Comparison of ENCODE assay signal across 7 cellular contexts in genomic region chr4:30717208-30718020, GRCh38. TPM values are rescaled to one million over a fixed set of nuclear protein-coding genes. Genes with fewer than 3 reads are reported as not detected.
DNase-seq lines count a peak whose midpoint lies in the region; ATAC-seq and TF ChIP-seq lines count a peak whose summit lies in the region.

No MANE protein-coding gene starts in this region.

- no peak for TF ChIP-seq POLR2A in esophagus muscularis mucosa (IDR thresholded peaks at IDR 0.05; ENCODE audit: low read depth)
- no peak for TF ChIP-seq POLR2A in upper lobe of left lung (IDR thresholded peaks at IDR 0.05)

- peak; percentile 34 for ATAC-seq in HG03354 (IDR thresholded peaks at IDR 0.05; ENCODE audit: poor library complexity, severe bottlenecking, unreplicated experiment)
- peak; percentile 43 to 51 for ATAC-seq in upper lobe of left lung (ENCODE audit: low FRiP score in 2 of 2)
- ATAC-seq in HG02610 (IDR thresholded peaks at IDR 0.05; ENCODE audit: unreplicated experiment), result no peak

- H3K4me3 ChIP-seq in esophagus muscularis mucosa, result peak overlapping the region; percentile 66 to 84 (median 74)
- peak overlapping the region; percentile 27 to 58 (median 50) for H3K4me3 ChIP-seq in upper lobe of left lung

- no peak for TF ChIP-seq EP300 in esophagus muscularis mucosa (IDR thresholded peaks at IDR 0.05)
- no peak for TF ChIP-seq EP300 in upper lobe of left lung (IDR thresholded peaks at IDR 0.05)

- TF ChIP-seq CTCF in esophagus muscularis mucosa (IDR thresholded peaks at IDR 0.05), result no peak
- TF ChIP-seq CTCF in upper lobe of left lung (IDR thresholded peaks at IDR 0.05), result no peak

- WGBS in esophagus muscularis mucosa, result 1% methylated on average over 46 of the region's 55 CpGs
- 2% methylated on average over 32 to 55 of the region's 55 CpGs for WGBS in upper lobe of left lung, 2 donors

- H3K9me3 ChIP-seq in esophagus muscularis mucosa (peaks cover 0 to 5% (median 0%) of the 10 kb centered on the region in 4 donors), upper lobe of left lung (no peaks in the 10 kb centered on the region)

- H3K27ac ChIP-seq in esophagus muscularis mucosa (replicated peaks in 1 of 4) (peak overlapping the region; percentile 77 to 91 (median 84)), upper lobe of left lung (peak overlapping the region in 1 of 4 donors; percentile 35)

- peak; percentile 42 for DNase-seq in GDM1 (lab: John Stamatoyannopoulos, UW)
- peak; percentile 69 for DNase-seq in T1000 (lab: John Stamatoyannopoulos, UW)
- DNase-seq in esophagus muscularis mucosa (ENCODE audit: extremely low spot score), result no peak
- DNase-seq in mucosa of gallbladder (ENCODE audit: low spot score), result peak; percentile 29
- DNase-seq in upper lobe of left lung, result peak; percentile 22 to 77

- H3K27me3 ChIP-seq in esophagus muscularis mucosa (peaks cover 0 to 25% (median 0%) of the 10 kb centered on the region in 4 donors), upper lobe of left lung (peaks cover 0 to 52% (median 22%) of the 10 kb centered on the region in 4 donors)

- intact Hi-C loops in esophagus muscularis mucosa (cut with DNase I), result loop anchor here (5.0 to 10.0 kb wide), 2 partner anchors 327 to 385 kb away; no protein-coding TSS in a partner anchor

- H3K36me3 ChIP-seq in esophagus muscularis mucosa, result no peaks in the 10 kb centered on the region
- no peaks in the 10 kb centered on the region for H3K36me3 ChIP-seq in upper lobe of left lung

- H3K4me1 ChIP-seq in esophagus muscularis mucosa (peaks cover 16 to 46% (median 32%) of the 10 kb centered on the region in 4 donors), upper lobe of left lung (peaks cover 22 to 61% (median 39%) of the 10 kb centered on the region in 4 donors)

RNA-seq across cellular contexts. Expression of gene PCDH7, which starts 2.8 kb away (rescaled TPM):
- total RNA-seq in esophagus muscularis mucosa, result 100 to 1,000 TPM; 221 to 356 (median 299) TPM
- total RNA-seq in mucosa of gallbladder, result 42.8 TPM
- total RNA-seq in upper lobe of left lung, result 10 to 100 TPM in 1 of 6 donors, 1 to 10 TPM in 5; 2.0 to 12.9 (median 5.9) TPM
